8 cellular contexts compared by ENCODE assay signal in genomic region chr12:38904932-38905479, GRCh38. TPM values are rescaled to one million over a fixed set of nuclear protein-coding genes. Genes with fewer than 3 reads are reported as not detected.
DNase-seq lines count a peak whose midpoint lies in the region; ATAC-seq and TF ChIP-seq lines count a peak whose summit lies in the region.

No MANE protein-coding gene starts in this region.

- peak overlapping the region; percentile 91 for H3K9ac ChIP-seq in rectal smooth muscle tissue (ENCODE audit: low read length)

- ATAC-seq in GM19328 (IDR thresholded peaks at IDR 0.05; ENCODE audit: unreplicated experiment) (peak; percentile 43), HG03354 (IDR thresholded peaks at IDR 0.05; ENCODE audit: poor library complexity, severe bottlenecking, unreplicated experiment) (peak; percentile 67)

- DNase-seq in BE2C (peak; percentile 90), SW480 (ENCODE audit: low spot score) (peak; percentile 47), ascending aorta (ENCODE audit: low spot score in 2 of 2) (peak; percentile 73 to 95), hepatic stellate cell (ENCODE audit: low spot score) (peak; percentile 75), NCI-H1436 treated with DMSO at 0.1 percent for 48 hours (lab: John Stamatoyannopoulos, UW) (no peak)

- no peaks in the 10 kb centered on the region for H3K9me3 ChIP-seq in BE2C
- no peaks in the 10 kb centered on the region for H3K9me3 ChIP-seq in ascending aorta

- TF ChIP-seq CTCF in BE2C (IDR thresholded peaks at IDR 0.05; ENCODE audit: low read depth, low read length): no peak
- no peak for TF ChIP-seq CTCF in ascending aorta (IDR thresholded peaks at IDR 0.05)

- H3K36me3 ChIP-seq in BE2C (peaks cover 3% of the 10 kb centered on the region; the same call in 1 of the 2 replicates), ascending aorta (no peaks in the 10 kb centered on the region), rectal smooth muscle tissue (ENCODE audit: control insufficient read depth, insufficient read depth, low read length) (no peaks in the 10 kb centered on the region)

- no peaks in the 10 kb centered on the region for H3K27me3 ChIP-seq in BE2C
- no peaks in the 10 kb centered on the region for H3K27me3 ChIP-seq in ascending aorta
- H3K27me3 ChIP-seq in rectal smooth muscle tissue (ENCODE audit: control insufficient read depth, insufficient read depth, low read length): no peaks in the 10 kb centered on the region

- peak overlapping the region; percentile 95 for H3K4me3 ChIP-seq in BE2C (ENCODE audit: low read depth, low read length)
- H3K4me3 ChIP-seq in ascending aorta: peak overlapping the region; percentile 55 to 94
- peak overlapping the region; percentile 95 for H3K4me3 ChIP-seq in rectal smooth muscle tissue (ENCODE audit: low read length)

- H3K4me1 ChIP-seq in BE2C (no peaks in the 10 kb centered on the region), ascending aorta (peaks cover 4 to 7% of the 10 kb centered on the region in 2 donors), rectal smooth muscle tissue (ENCODE audit: control insufficient read depth, insufficient read depth, low read length) (peaks cover 6% of the 10 kb centered on the region)

- peak overlapping the region; percentile 98 to 99 for H3K27ac ChIP-seq in ascending aorta
- H3K27ac ChIP-seq in rectal smooth muscle tissue (ENCODE audit: low read depth, low read length): peak overlapping the region; percentile 87

- intact Hi-C loops in ascending aorta (cut with DNase I): loop anchor here (2.0 to 5.0 kb wide), 3 partner anchors 538 to 1322 kb away; partner anchors contain the start of genes ALG10B and KIF21A

RNA-seq across cellular contexts. Expression of gene CPNE8, which starts 0.4 kb away (rescaled TPM):
- polyA plus RNA-seq in BE2C (2012; ENCODE audit: insufficient read depth, insufficient read length, low read depth): 15.7 TPM
- total RNA-seq in ascending aorta: 18.6 TPM
